1 cellular context compared by ENCODE assay signal in the genomic region with DNA sequence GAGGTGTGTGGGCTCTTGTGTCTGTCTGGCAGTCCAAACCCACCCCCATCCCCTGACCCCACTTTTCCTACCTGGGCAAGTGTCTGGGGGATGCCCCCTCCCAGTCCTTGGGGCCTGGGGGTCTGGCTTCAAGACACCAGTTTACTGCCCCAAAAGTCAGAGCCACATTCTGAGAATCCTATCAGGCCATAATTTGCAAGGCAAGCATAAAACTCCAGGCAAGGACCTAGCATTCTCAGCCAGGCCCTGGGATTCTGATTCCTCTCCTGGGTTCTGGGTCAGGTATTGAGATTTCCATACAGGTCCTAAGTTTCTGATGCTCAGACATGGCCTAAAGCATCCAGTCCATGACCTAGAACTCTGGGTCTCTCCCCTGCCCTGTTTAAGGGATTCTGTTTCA.
TF ChIP-seq lines count a peak whose summit lies in the region.

No MANE protein-coding gene starts in this region.

TF ChIP-seq in K562, 482 proteins besides CTCF, POLR2A, EP300 and RAD21:
- TF ChIP-seq MAFG (tag; conservative IDR thresholded peaks at IDR 0.05) (peak; percentile 61), MAFF (IDR thresholded peaks at IDR 0.05; ENCODE audit: low read length) (peak; percentile 47), ZNF316 (IDR thresholded peaks at IDR 0.05) (peak; percentile 79), CHD1 (IDR thresholded peaks at IDR 0.05; ENCODE audit: low read length) (no peak), ADNP (tag; IDR thresholded peaks at IDR 0.05) (no peak), C11orf30 (IDR thresholded peaks at IDR 0.05; ENCODE audit: low read depth) (peak; percentile 65), MAFK (IDR thresholded peaks at IDR 0.05; ENCODE audit: low read length) (peak; percentile 59), RCOR1 (IDR thresholded peaks at IDR 0.05; ENCODE audit: borderline replicate concordance in 1 of 2, low read depth in 2 of 2, low read length in 2 of 2) (no peak), ZNF551 (CRISPR knock-in tag; IDR thresholded peaks at IDR 0.05) (no peak), ETV1 (tag; conservative IDR thresholded peaks at IDR 0.05; ENCODE audit: low read depth) (no peak)
- TF ChIP-seq, protein P1, sequence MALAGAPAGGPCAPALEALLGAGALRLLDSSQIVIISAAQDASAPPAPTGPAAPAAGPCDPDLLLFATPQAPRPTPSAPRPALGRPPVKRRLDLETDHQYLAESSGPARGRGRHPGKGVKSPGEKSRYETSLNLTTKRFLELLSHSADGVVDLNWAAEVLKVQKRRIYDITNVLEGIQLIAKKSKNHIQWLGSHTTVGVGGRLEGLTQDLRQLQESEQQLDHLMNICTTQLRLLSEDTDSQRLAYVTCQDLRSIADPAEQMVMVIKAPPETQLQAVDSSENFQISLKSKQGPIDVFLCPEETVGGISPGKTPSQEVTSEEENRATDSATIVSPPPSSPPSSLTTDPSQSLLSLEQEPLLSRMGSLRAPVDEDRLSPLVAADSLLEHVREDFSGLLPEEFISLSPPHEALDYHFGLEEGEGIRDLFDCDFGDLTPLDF (CRISPR knock-in tag; IDR thresholded peaks at IDR 0.05): no peak
